ENCODE assay signal across 9 cellular contexts in the genomic region with DNA sequence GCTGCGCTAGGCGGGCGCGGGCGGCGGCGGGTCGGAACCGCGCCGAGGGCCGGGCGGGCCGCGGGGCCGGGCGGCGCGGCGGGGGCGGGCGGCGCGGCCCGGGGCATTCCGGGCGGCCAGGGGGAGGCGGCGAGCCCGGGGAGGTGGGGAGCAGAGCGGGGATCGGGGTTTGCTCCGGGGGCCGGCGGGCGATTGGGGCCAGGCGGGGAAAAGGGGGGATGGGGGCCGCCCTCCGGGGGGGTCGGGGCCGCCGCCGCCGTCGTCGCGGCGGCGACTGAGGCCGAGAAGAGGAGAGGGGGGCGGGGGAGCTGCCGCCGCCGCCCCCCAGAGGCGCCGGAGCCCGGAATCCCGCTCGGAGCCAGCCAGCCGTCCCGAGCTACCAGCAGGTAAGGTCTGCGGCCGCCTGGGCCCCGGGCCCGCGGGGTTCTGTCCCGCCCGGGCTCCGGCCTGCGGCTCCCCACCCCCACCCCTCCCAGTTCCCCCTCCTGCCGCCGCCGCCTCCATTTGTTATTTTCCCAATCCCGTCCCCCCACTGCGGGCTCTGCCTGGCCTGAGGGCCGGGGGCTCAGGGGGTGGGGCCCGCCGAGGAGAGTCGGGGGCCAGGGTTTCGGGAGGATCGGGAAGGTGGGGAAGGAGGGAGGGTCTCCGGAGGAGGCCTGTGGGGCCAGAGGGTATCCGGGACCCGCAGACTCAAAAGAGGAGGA. TPM values are rescaled to one million over a fixed set of nuclear protein-coding genes. Genes with fewer than 3 reads are reported as not detected.
DNase-seq lines count a peak whose midpoint lies in the region; ATAC-seq and TF ChIP-seq lines count a peak whose summit lies in the region.
"Had no signal": no experiment of that assay in that cellular context is flagged by ENCODE, and none has a peak within 500 bp of the region (broad histone marks: within the 10 kb centered on the region; RNA-seq: fewer than 3 reads in every experiment).

No MANE protein-coding gene starts in this region.

- H3K9ac ChIP-seq in MM.1S (ENCODE audit: low read length): peak overlapping the region; percentile 86
- H3K9ac ChIP-seq in duodenal mucosa (ENCODE audit: low read depth in 1 of 2, low read length in 2 of 2): peak overlapping the region; percentile 68 to 90
- peak overlapping the region; percentile 71 to 84 for H3K9ac ChIP-seq in mucosa of rectum (ENCODE audit: low read depth in 1 of 2, low read length in 2 of 2)

- no peaks in the 10 kb centered on the region for H3K9me3 ChIP-seq in CD4-positive, alpha-beta T cell (ENCODE audit: control insufficient read depth, low read length)
- no peaks in the 10 kb centered on the region for H3K9me3 ChIP-seq in MM.1S (replicated peaks; ENCODE audit: insufficient read depth, low read length)
- H3K9me3 ChIP-seq in duodenal mucosa (ENCODE audit: control insufficient read depth in 1 of 2, low read length in 2 of 2): no peaks in the 10 kb centered on the region
- no peaks in the 10 kb centered on the region for H3K9me3 ChIP-seq in mucosa of rectum (ENCODE audit: control insufficient read depth in 2 of 2, low read length in 2 of 2)

- 0 out of 2 replicates have a peak overlapping the region, but pooled peaks have one; percentile 32 for H2AFZ ChIP-seq in MM.1S (ENCODE audit: low read length)

- peaks cover 15% of the 10 kb centered on the region for H3K36me3 Mint-ChIP-seq in CD4-positive, alpha-beta T cell (ENCODE audit: low read depth)

- H3K27me3 ChIP-seq in CD4-positive, alpha-beta T cell (ENCODE audit: control insufficient read depth, insufficient read depth, low read length): no peaks in the 10 kb centered on the region
- H3K27me3 ChIP-seq in MM.1S (replicated peaks; ENCODE audit: insufficient read depth, low read length) (no peaks in the 10 kb centered on the region), duodenal mucosa (ENCODE audit: control insufficient read depth in 1 of 2, insufficient read depth in 2 of 2, low read length in 2 of 2) (no peaks in the 10 kb centered on the region), mucosa of rectum (ENCODE audit: control insufficient read depth in 2 of 2, insufficient read depth in 2 of 2, low read length in 2 of 2) (no peaks in the 10 kb centered on the region)

- peak overlapping the region; percentile 87 for H3K4me3 ChIP-seq in MM.1S (ENCODE audit: low read length)
- H3K4me3 ChIP-seq in duodenal mucosa (ENCODE audit: low read depth in 1 of 2, low read length in 2 of 2): peak overlapping the region; percentile 85 to 89
- peak overlapping the region; percentile 81 to 88 for H3K4me3 ChIP-seq in mucosa of rectum (ENCODE audit: low read length in 2 of 2)

- peaks cover 37% of the 10 kb centered on the region for H3F3A ChIP-seq in MM.1S (ENCODE audit: insufficient read depth, low read length)

- peak overlapping the region; percentile 82 for H3K27ac ChIP-seq in CD4-positive, alpha-beta T cell (ENCODE audit: low read depth, low read length)
- H3K27ac ChIP-seq in MM.1S (ENCODE audit: low read length): no peak overlapping the region
- peak overlapping the region; percentile 79 for H3K27ac ChIP-seq in duodenal mucosa (ENCODE audit: low read depth, low read length)
- peak overlapping the region; percentile 82 to 83 for H3K27ac ChIP-seq in mucosa of rectum (ENCODE audit: low read depth in 2 of 2, low read length in 2 of 2)

- H3K27me3 Mint-ChIP-seq in CD4-positive, alpha-beta T cell: no peaks in the 10 kb centered on the region

- peak overlapping the region; percentile 90 for H3K4me3 Mint-ChIP-seq in CD4-positive, alpha-beta T cell

- CTCF ChIA-PET in CD4-positive, alpha-beta T cell (lab: Charles Lee): interaction anchor here (0.6 to 4.0 kb wide), 3 partner anchors 9 to 75 kb away, joined by 3 to 26 read pairs (median 6); a partner anchor contains a TSS

- POLR2A ChIA-PET in CD4-positive, alpha-beta T cell (lab: Charles Lee): interaction anchor here (1.0 to 6.4 kb wide), 6 partner anchors 8 to 55 kb away, joined by 3 to 76 read pairs (median 12); a partner anchor contains a TSS

- ATAC-seq in CD4-positive, alpha-beta T cell (ENCODE audit: poor library complexity): peak; percentile 9
- ATAC-seq in GM21737 (IDR thresholded peaks at IDR 0.05; ENCODE audit: unreplicated experiment): no peak

- H3K9me3 Mint-ChIP-seq in CD4-positive, alpha-beta T cell: no peaks in the 10 kb centered on the region

- no peak for TF ChIP-seq CTCF in CD4-positive, alpha-beta T cell (IDR thresholded peaks at IDR 0.05)
- TF ChIP-seq CTCF in MM.1S (IDR thresholded peaks at IDR 0.05; ENCODE audit: low read length): no peak

- intact Hi-C loops in CD4-positive, alpha-beta T cell (cut with DNase I, micrococcal nuclease): no loop called here

- peak overlapping the region; percentile 92 for H3K4me2 ChIP-seq in MM.1S (ENCODE audit: low read depth, low read length)

- peaks cover 63% of the 10 kb centered on the region for H3K4me1 Mint-ChIP-seq in CD4-positive, alpha-beta T cell (ENCODE audit: low read depth)

- H3K4me1 ChIP-seq in MM.1S (ENCODE audit: low read length) (peaks cover 38% of the 10 kb centered on the region), duodenal mucosa (ENCODE audit: control insufficient read depth in 1 of 2, insufficient read depth in 2 of 2, low read length in 2 of 2) (peaks cover 49 to 59% of the 10 kb centered on the region in 2 donors), mucosa of rectum (ENCODE audit: control insufficient read depth in 2 of 2, insufficient read depth in 2 of 2, low read length in 2 of 2) (peaks cover 46 to 53% of the 10 kb centered on the region in 2 donors)

- DNase-seq in CD4-positive, alpha-beta T cell: no peak
- no peak for DNase-seq in MM.1S
- no peak for DNase-seq in superior temporal gyrus (ENCODE audit: extremely low spot score)
- DNase-seq in DMS114 treated with DMSO at 0.1 percent for 48 hours (lab: John Stamatoyannopoulos, UW; ENCODE audit: unreplicated experiment): no peak
- no peak for DNase-seq in SIG-M5 (lab: John Stamatoyannopoulos, UW)

- peak overlapping the region; percentile 87 for H3K27ac Mint-ChIP-seq in CD4-positive, alpha-beta T cell

- peaks cover 63% of the 10 kb centered on the region for H3K79me2 ChIP-seq in MM.1S (ENCODE audit: low read length)

- H3K9me2 ChIP-seq in MM.1S (replicated peaks; ENCODE audit: insufficient read depth, low read length): no peaks in the 10 kb centered on the region

- H3K36me3 ChIP-seq in MM.1S (replicated peaks; ENCODE audit: insufficient read depth, low read length) (no peaks in the 10 kb centered on the region; the same call in 1 of the 2 replicates), duodenal mucosa (ENCODE audit: control insufficient read depth in 1 of 2, insufficient read depth in 2 of 2, low read length in 2 of 2) (peaks cover 0 to 2% of the 10 kb centered on the region in 2 donors), mucosa of rectum (ENCODE audit: control insufficient read depth in 2 of 2, insufficient read depth in 2 of 2, low read length in 2 of 2) (no peaks in the 10 kb centered on the region)

- no peaks in the 10 kb centered on the region for H4K20me1 ChIP-seq in MM.1S (ENCODE audit: insufficient read depth, low read length)

RNA-seq across cellular contexts. Expression of a gene that starts 0.4 kb away (rescaled TPM):
- 10 to 100 TPM; 28.7 to 29.6 TPM for total RNA-seq in CD4-positive, alpha-beta T cell

RNA-seq across cellular contexts. Expression of a gene that starts 13.8 kb away (rescaled TPM):
- total RNA-seq in CD4-positive, alpha-beta T cell: 100 to 1,000 TPM in 1 of 2 experiments, 10 to 100 TPM in 1; 85.6 to 103 TPM

RNA-seq across cellular contexts. Expression of a gene that starts 15.5 kb away (rescaled TPM):
- not detected for total RNA-seq in CD4-positive, alpha-beta T cell
- total RNA-seq: renal cortical epithelial cell had no signal

RNA-seq across cellular contexts. Expression of a gene that starts 15.7 kb away (rescaled TPM):
- 100 to 1,000 TPM; 305 to 311 TPM for total RNA-seq in CD4-positive, alpha-beta T cell

RNA-seq across cellular contexts. Expression of a gene that starts 23.0 kb away (rescaled TPM):
- 10 to 100 TPM; 79.0 to 83.5 TPM for total RNA-seq in CD4-positive, alpha-beta T cell
